In the genomic region with DNA sequence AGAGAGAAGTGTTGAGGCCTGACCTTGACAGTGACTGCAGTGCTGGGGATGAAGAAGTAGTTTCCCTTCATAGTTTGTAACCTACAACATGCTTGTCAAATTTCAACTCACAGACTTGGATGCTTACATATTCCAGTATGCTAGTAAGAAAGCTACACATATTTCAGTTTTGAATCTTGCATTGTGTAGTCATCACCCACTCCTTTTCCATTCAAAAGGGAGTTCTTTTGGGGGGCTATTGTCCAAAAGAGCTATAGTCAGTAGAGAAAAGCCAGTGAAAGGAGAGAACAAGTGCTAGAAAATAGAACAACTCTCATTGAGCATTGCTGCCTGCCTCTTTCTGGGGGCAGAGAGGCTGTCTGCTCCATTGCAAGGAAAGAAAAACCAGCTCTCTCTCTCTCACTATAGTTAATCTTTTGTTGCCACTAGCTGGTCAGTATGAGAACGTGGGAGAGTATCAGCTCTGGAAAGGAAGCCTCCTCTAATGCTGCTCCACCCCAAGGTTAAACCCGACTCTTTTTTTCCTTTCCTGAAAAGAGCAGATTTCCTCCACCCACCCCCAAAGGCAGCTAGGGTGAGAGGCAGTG, we compare ENCODE assay signal across 11 cellular contexts. TPM values are rescaled to one million over a fixed set of nuclear protein-coding genes. Genes with fewer than 3 reads are reported as not detected.
DNase-seq lines count a peak whose midpoint lies in the region; ATAC-seq lines count a peak whose summit lies in the region.
"Had no signal": no experiment of that assay in that cellular context is flagged by ENCODE, and none has a peak within 500 bp of the region (broad histone marks: within the 10 kb centered on the region; RNA-seq: fewer than 3 reads in every experiment).

No MANE protein-coding gene starts in this region.

- DNase-seq in Ammon's horn (ENCODE audit: low spot score) (peak; percentile 52), G401 (ENCODE audit: low spot score) (peak; percentile 52), cerebellar cortex (ENCODE audit: low spot score) (peak; percentile 43), midbrain (lab: John Stamatoyannopoulos, UW) (peak; percentile 70), Right ventricle myocardium inferior (ENCODE audit: missing footprints) (no peak), middle frontal gyrus (ENCODE audit: extremely low spot score, low spot score) (no peak)
- DNase-seq: CD8-positive, alpha-beta T cell; KBM-7; SIG-M5; SW 1271 had no signal

- in situ Hi-C loops in G401 (cut with HindIII; ENCODE audit: low sequenced_read_pairs), result no loop called here

- intact Hi-C loops in Right ventricle myocardium inferior (cut with DNase I), result no loop called here

- ATAC-seq in Right ventricle myocardium inferior, result no peak
- ATAC-seq in HG03432 (IDR thresholded peaks at IDR 0.05; ENCODE audit: unreplicated experiment), result no peak
- ATAC-seq: CD8-positive, alpha-beta T cell had no signal

RNA-seq across cellular contexts. Expression of a gene that starts 7.3 kb away (rescaled TPM):
- 17.1 and 25.2 TPM in 2 replicates for total RNA-seq in G401 (2014; rRNA removed; shearing (Covaris generic))
- 8.3 TPM for total RNA-seq in Right ventricle myocardium inferior

Comparison
In these comparisons a context has a peak if more than half of its experiments do, and no peak if none do; other contexts are left out.
1. DNase-seq: peak in Ammon's horn (single experiment), G401 (single experiment), cerebellar cortex (single experiment) and midbrain (single experiment); none in Right ventricle myocardium inferior (single experiment) and middle frontal gyrus (single experiment).